11 cellular contexts compared by ENCODE assay signal in the genomic region with DNA sequence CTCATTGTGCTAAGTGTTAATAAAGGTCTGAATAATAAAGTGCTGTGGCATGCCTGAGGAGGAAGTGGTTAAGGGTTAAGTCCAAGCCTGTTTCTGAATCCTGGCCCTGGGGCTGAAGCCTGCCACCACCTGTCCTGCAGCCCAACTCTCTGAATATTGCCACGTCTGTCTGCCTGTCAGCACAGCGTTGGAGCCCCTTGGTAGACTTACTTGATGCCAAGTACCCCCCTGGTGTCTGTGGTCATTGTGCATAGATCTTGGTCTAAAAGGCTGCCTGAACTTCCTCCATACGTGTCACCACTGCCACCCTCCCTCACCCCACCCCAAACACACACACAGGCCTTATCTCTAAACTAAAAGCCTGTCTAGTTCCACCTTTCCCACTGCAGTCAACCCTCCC. TPM values are rescaled to one million over a fixed set of nuclear protein-coding genes. Genes with fewer than 3 reads are reported as not detected.
DNase-seq lines count a peak whose midpoint lies in the region; ATAC-seq and TF ChIP-seq lines count a peak whose summit lies in the region.
"Had no signal": no experiment of that assay in that cellular context is flagged by ENCODE, and none has a peak within 500 bp of the region (broad histone marks: within the 10 kb centered on the region; RNA-seq: fewer than 3 reads in every experiment).

No MANE protein-coding gene starts in this region.

- POLR2A ChIA-PET in activated naive CD8-positive, alpha-beta T cell treated with anti-CD3 and anti-CD28 coated beads, Interleukin-2, amount 10 ng/mL, durations not matched to agents 7 days and 5 days (lab: Charles Lee), result no interaction called here

- no peak for DNase-seq in activated naive CD8-positive, alpha-beta T cell treated with anti-CD3 and anti-CD28 coated beads, Interleukin-2, amount 10 ng/mL, durations not matched to agents 7 days and 5 days
- DNase-seq in activated naive CD8-positive, alpha-beta T cell treated with anti-CD3 and anti-CD28 coated beads for 36 hours, result no peak
- peak; percentile 61 to 79 for DNase-seq in SJCRH30
- DNase-seq in type B pancreatic cell (ENCODE audit: extremely low spot score, unreplicated experiment), result peak; percentile 48
- no peak for DNase-seq in activated gamma-delta T cell (lab: John Stamatoyannopoulos, UW)
- DNase-seq in foreskin fibroblast, result no peak
- DNase-seq: central memory CD4-positive, alpha-beta T cell had no signal

- H3K4me3 Mint-ChIP-seq in activated naive CD8-positive, alpha-beta T cell treated with anti-CD3 and anti-CD28 coated beads, Interleukin-2, amount 10 ng/mL, durations not matched to agents 7 days and 5 days, result peak overlapping the region; percentile 5
- H3K4me3 Mint-ChIP-seq in activated naive CD8-positive, alpha-beta T cell treated with anti-CD3 and anti-CD28 coated beads for 36 hours, result no peak overlapping the region
- H3K4me3 Mint-ChIP-seq in type B pancreatic cell, result no peak overlapping the region
- H3K4me3 Mint-ChIP-seq: GM23338, T-cell had no signal

- no peaks in the 10 kb centered on the region for H3K36me3 Mint-ChIP-seq in activated naive CD8-positive, alpha-beta T cell treated with anti-CD3 and anti-CD28 coated beads, Interleukin-2, amount 10 ng/mL, durations not matched to agents 7 days and 5 days
- H3K36me3 Mint-ChIP-seq in activated naive CD8-positive, alpha-beta T cell treated with anti-CD3 and anti-CD28 coated beads for 36 hours, result no peaks in the 10 kb centered on the region
- H3K36me3 Mint-ChIP-seq in type B pancreatic cell, result no peaks in the 10 kb centered on the region

- H3K27ac Mint-ChIP-seq in activated naive CD8-positive, alpha-beta T cell treated with anti-CD3 and anti-CD28 coated beads, Interleukin-2, amount 10 ng/mL, durations not matched to agents 7 days and 5 days, result peak overlapping the region; percentile 44
- H3K27ac Mint-ChIP-seq in activated naive CD8-positive, alpha-beta T cell treated with anti-CD3 and anti-CD28 coated beads for 36 hours, result no peak overlapping the region
- H3K27ac Mint-ChIP-seq in type B pancreatic cell, result no peak overlapping the region
- H3K27ac Mint-ChIP-seq: GM23338, T-cell had no signal

- H3K27me3 Mint-ChIP-seq in activated naive CD8-positive, alpha-beta T cell treated with anti-CD3 and anti-CD28 coated beads, Interleukin-2, amount 10 ng/mL, durations not matched to agents 7 days and 5 days, result peaks cover 11% of the 10 kb centered on the region
- peaks cover 35% of the 10 kb centered on the region for H3K27me3 Mint-ChIP-seq in activated naive CD8-positive, alpha-beta T cell treated with anti-CD3 and anti-CD28 coated beads for 36 hours
- H3K27me3 Mint-ChIP-seq in type B pancreatic cell, result no peaks in the 10 kb centered on the region

- no peaks in the 10 kb centered on the region for H3K36me3 ChIP-seq in SJCRH30

- peaks cover 17% of the 10 kb centered on the region for H3K4me1 ChIP-seq in SJCRH30

- H3K27me3 ChIP-seq in SJCRH30, result no peaks in the 10 kb centered on the region

- H3K4me1 Mint-ChIP-seq in activated naive CD8-positive, alpha-beta T cell treated with anti-CD3 and anti-CD28 coated beads, Interleukin-2, amount 10 ng/mL, durations not matched to agents 7 days and 5 days, result peaks cover 9% of the 10 kb centered on the region
- peaks cover 4% of the 10 kb centered on the region for H3K4me1 Mint-ChIP-seq in activated naive CD8-positive, alpha-beta T cell treated with anti-CD3 and anti-CD28 coated beads for 36 hours
- H3K4me1 Mint-ChIP-seq in type B pancreatic cell (ENCODE audit: unreplicated experiment), result no peaks in the 10 kb centered on the region
- H3K4me1 Mint-ChIP-seq: GM23338 had no signal

- no peak for ATAC-seq in activated naive CD8-positive, alpha-beta T cell treated with anti-CD3 and anti-CD28 coated beads, Interleukin-2, amount 10 ng/mL, durations not matched to agents 7 days and 5 days (ENCODE audit: low read depth)
- ATAC-seq in esophagus mucosa (peak; percentile 81), HG03108 (IDR thresholded peaks at IDR 0.05; ENCODE audit: unreplicated experiment) (no peak)
- ATAC-seq: T-cell had no signal

- TF ChIP-seq CTCF in type B pancreatic cell (conservative IDR thresholded peaks at IDR 0.05) (no peak), foreskin fibroblast (IDR thresholded peaks at IDR 0.05; ENCODE audit: low read depth, low read length) (no peak)

- H3K9me3 ChIP-seq in SJCRH30 (replicated peaks), result no peaks in the 10 kb centered on the region

- H3K27ac ChIP-seq in SJCRH30, result peak overlapping the region; percentile 30

- H3K4me3 ChIP-seq in SJCRH30, result no peak overlapping the region
- no peak overlapping the region for H3K4me3 ChIP-seq in foreskin fibroblast (ENCODE audit: low read depth in 1 of 2, low read length in 2 of 2)
- H3K4me3 ChIP-seq: GM23338 had no signal

- H3K9me3 Mint-ChIP-seq in activated naive CD8-positive, alpha-beta T cell treated with anti-CD3 and anti-CD28 coated beads, Interleukin-2, amount 10 ng/mL, durations not matched to agents 7 days and 5 days, result no peaks in the 10 kb centered on the region
- no peaks in the 10 kb centered on the region for H3K9me3 Mint-ChIP-seq in activated naive CD8-positive, alpha-beta T cell treated with anti-CD3 and anti-CD28 coated beads for 36 hours
- H3K9me3 Mint-ChIP-seq in type B pancreatic cell, result no peaks in the 10 kb centered on the region
- H3K9me3 Mint-ChIP-seq: GM23338, T-cell had no signal

RNA-seq across cellular contexts. Expression of a gene that starts 35.4 kb away (rescaled TPM):
- total RNA-seq in activated naive CD8-positive, alpha-beta T cell treated with anti-CD3 and anti-CD28 coated beads, Interleukin-2, amount 10 ng/mL, durations not matched to agents 7 days and 5 days, result 1 to 10 TPM; 3.4 to 4.1 TPM
- 1 to 10 TPM; 1.0 to 1.9 TPM for total RNA-seq in activated naive CD8-positive, alpha-beta T cell treated with anti-CD3 and anti-CD28 coated beads for 36 hours
- 13.1 and 16.7 TPM in 2 replicates for total RNA-seq in SJCRH30 (2014; rRNA removed; shearing (Covaris generic))
- total RNA-seq in esophagus mucosa (9.0 TPM), type B pancreatic cell (ENCODE audit: low replicate concordance) (40.2 and 53.1 TPM in 2 replicates)

Comparison
In these comparisons a context has a peak if more than half of its experiments do, and no peak if none do; other contexts are left out.
1. DNase-seq: peak in SJCRH30 (2 of 2) and type B pancreatic cell (single experiment); none in activated naive CD8-positive, alpha-beta T cell treated with anti-CD3 and anti-CD28 coated beads, Interleukin-2, amount 10 ng/mL, durations not matched to agents 7 days and 5 days (single experiment), activated naive CD8-positive, alpha-beta T cell treated with anti-CD3 and anti-CD28 coated beads for 36 hours (single experiment), activated gamma-delta T cell (single experiment) and foreskin fibroblast (0 of 2).